Comparison of ENCODE assay signal across 20 cellular contexts in the genomic region with DNA sequence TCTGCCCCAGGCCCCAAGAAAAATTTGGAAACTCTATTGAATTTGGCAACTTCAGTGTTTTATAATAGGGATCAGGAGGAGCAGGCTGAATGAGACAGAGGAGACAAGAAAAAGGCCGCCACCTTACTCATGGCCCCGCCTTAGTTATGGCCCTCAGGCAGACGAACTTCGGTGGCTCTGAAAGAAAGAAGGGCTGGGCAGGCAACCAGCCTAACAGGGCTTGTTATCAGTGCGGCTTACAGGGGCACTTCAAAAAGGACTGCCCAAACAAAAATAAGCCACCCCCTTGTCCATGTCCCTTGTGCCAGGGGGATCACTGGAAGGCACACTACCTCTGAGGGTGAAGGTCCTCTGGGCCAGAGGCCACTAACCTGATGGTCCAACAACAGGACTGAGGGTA.
DNase-seq lines count a peak whose midpoint lies in the region; ATAC-seq and TF ChIP-seq lines count a peak whose summit lies in the region.
"Had no signal": no experiment of that assay in that cellular context is flagged by ENCODE, and none has a peak within 500 bp of the region (broad histone marks: within the 10 kb centered on the region; RNA-seq: fewer than 3 reads in every experiment).

No MANE protein-coding gene starts in this region.

- H3K36me3 ChIP-seq in mucosa of descending colon (ENCODE audit: low read depth) = no peaks in the 10 kb centered on the region
- H3K36me3 ChIP-seq in Caco-2 (ENCODE audit: control insufficient read depth, insufficient read depth, low read length) = no peaks in the 10 kb centered on the region; the same call in 1 of the 2 replicates
- H3K36me3 ChIP-seq in neural progenitor cell = no peaks in the 10 kb centered on the region
- H3K36me3 ChIP-seq: HAP-1, Peyer's patch had no signal

- H3K4me3 Mint-ChIP-seq in stimulated activated effector memory CD8-positive, alpha-beta T cell treated with anti-CD3 and anti-CD28 coated beads, Interleukin-12 subunit alpha, Interleukin-12 subunit beta, amount 100 ng/mL, for 72 hours = no peak overlapping the region
- H3K4me3 Mint-ChIP-seq in Caco-2 (ENCODE audit: unreplicated experiment) (no peak overlapping the region), neural progenitor cell (no peak overlapping the region)
- H3K4me3 Mint-ChIP-seq: B cell, CD14-positive monocyte, GM23338 had no signal

- ATAC-seq in mucosa of descending colon (peak; percentile 65), left ventricle myocardium superior (no peak)
- no peak for ATAC-seq in stimulated activated effector memory CD8-positive, alpha-beta T cell treated with anti-CD3 and anti-CD28 coated beads, Interleukin-12 subunit alpha, Interleukin-12 subunit beta, amount 100 ng/mL, for 72 hours
- ATAC-seq: A549, GM23338 had no signal

- H3K4me2 ChIP-seq in neural progenitor cell = no peak overlapping the region
- H3K4me2 ChIP-seq: A549, GM23338 had no signal

- H3K27me3 Mint-ChIP-seq in Caco-2 (ENCODE audit: insufficient read depth, unreplicated experiment) = no peaks in the 10 kb centered on the region
- peaks cover 2% of the 10 kb centered on the region for H3K27me3 Mint-ChIP-seq in neural progenitor cell (ENCODE audit: insufficient read depth, low read depth)
- H3K27me3 Mint-ChIP-seq: B cell had no signal

- H3K4me3 ChIP-seq in epithelial cell of esophagus (ENCODE audit: low read length) (no peak overlapping the region), mucosa of descending colon (no peak overlapping the region), Caco-2 (ENCODE audit: low read depth, low read length) (no peak overlapping the region), neural progenitor cell (no peak overlapping the region)
- H3K4me3 ChIP-seq: A549, GM23338, HAP-1, Peyer's patch had no signal

- no TSS peak for BruUV-seq in Caco-2 (replicated peaks; lab: Mats Ljungman, UMichigan)

- no peaks in the 10 kb centered on the region for H3K9me3 ChIP-seq in mucosa of descending colon
- H3K9me3 ChIP-seq in Caco-2 = peaks cover 27% of the 10 kb centered on the region
- H3K9me3 ChIP-seq in neural progenitor cell (ENCODE audit: low read depth) = no peaks in the 10 kb centered on the region
- H3K9me3 ChIP-seq: HAP-1, Peyer's patch had no signal

- H3K27ac Mint-ChIP-seq in stimulated activated effector memory CD8-positive, alpha-beta T cell treated with anti-CD3 and anti-CD28 coated beads, Interleukin-12 subunit alpha, Interleukin-12 subunit beta, amount 100 ng/mL, for 72 hours = peak overlapping the region; percentile 78
- H3K27ac Mint-ChIP-seq in Caco-2 (ENCODE audit: unreplicated experiment) = no peak overlapping the region
- no peak overlapping the region for H3K27ac Mint-ChIP-seq in neural progenitor cell
- H3K27ac Mint-ChIP-seq: GM23338 had no signal

- DNase-seq in ELF-1 (ENCODE audit: low read depth, low spot score) (peak; percentile 24), epithelial cell of esophagus (ENCODE audit: low read depth) (peak; percentile 65), mucosa of descending colon (peak in 1 of 3 donors; percentile 55), left ventricle myocardium superior (no peak), Caco-2 (no peak), neural progenitor cell (ENCODE audit: low spot score) (no peak)
- no peak for DNase-seq in stimulated activated effector memory CD8-positive, alpha-beta T cell treated with anti-CD3 and anti-CD28 coated beads, Interleukin-12 subunit alpha, Interleukin-12 subunit beta, amount 100 ng/mL, for 72 hours (ENCODE audit: low spot score in 2 of 2)
- DNase-seq: DMS79, Kasumi-1, NCI-H1694, NCI-H2081, NCI-H2171, NCI-H345, NCI-H524 treated with DMSO at 0.1 percent for 48 hours had no signal

- H2AFZ ChIP-seq in neural progenitor cell (replicated peaks) = no peak overlapping the region
- H2AFZ ChIP-seq: GM23338 had no signal

- TF ChIP-seq CTCF in epithelial cell of esophagus (IDR thresholded peaks at IDR 0.05; ENCODE audit: insufficient read depth, low read depth, low read length, missing control alignments) (no peak), mucosa of descending colon (IDR thresholded peaks at IDR 0.05) (no peak), Caco-2 (IDR thresholded peaks at IDR 0.05; ENCODE audit: insufficient read depth in 1 of 2, low read depth in 1 of 2, low read length in 1 of 2, severe bottlenecking in 1 of 2, unreplicated experiment in 1 of 2) (no peak), neural progenitor cell (IDR thresholded peaks at IDR 0.05) (no peak)

- H4K20me1 ChIP-seq in neural progenitor cell (ENCODE audit: low read depth) = no peaks in the 10 kb centered on the region

- H3K9ac ChIP-seq in neural progenitor cell = no peak overlapping the region

- H3K36me3 Mint-ChIP-seq in stimulated activated effector memory CD8-positive, alpha-beta T cell treated with anti-CD3 and anti-CD28 coated beads, Interleukin-12 subunit alpha, Interleukin-12 subunit beta, amount 100 ng/mL, for 72 hours = peaks cover 15% of the 10 kb centered on the region
- H3K36me3 Mint-ChIP-seq in Caco-2 (ENCODE audit: insufficient read depth, unreplicated experiment) = peaks cover 6% of the 10 kb centered on the region
- H3K36me3 Mint-ChIP-seq in neural progenitor cell = no peaks in the 10 kb centered on the region
- H3K36me3 Mint-ChIP-seq: CD14-positive monocyte had no signal

- intact Hi-C loops in mucosa of descending colon (cut with DNase I, micrococcal nuclease) = no loop called here
- intact Hi-C loops in left ventricle myocardium superior (cut with micrococcal nuclease) = no loop called here
- intact Hi-C loops in Caco-2 (cut with micrococcal nuclease; ENCODE audit: unreplicated experiment) = no loop called here

- peaks cover 42% of the 10 kb centered on the region for H3K4me1 Mint-ChIP-seq in stimulated activated effector memory CD8-positive, alpha-beta T cell treated with anti-CD3 and anti-CD28 coated beads, Interleukin-12 subunit alpha, Interleukin-12 subunit beta, amount 100 ng/mL, for 72 hours
- H3K4me1 Mint-ChIP-seq in Caco-2 (ENCODE audit: low read depth, unreplicated experiment) (peaks cover 13% of the 10 kb centered on the region), neural progenitor cell (peaks cover 9% of the 10 kb centered on the region)
- H3K4me1 Mint-ChIP-seq: GM23338 had no signal

- H3F3A ChIP-seq in neural progenitor cell (ENCODE audit: low read depth) = peaks cover 18% of the 10 kb centered on the region

- H3K27me3 ChIP-seq in Caco-2 (replicated peaks; ENCODE audit: control insufficient read depth, insufficient read depth, low read length) = no peaks in the 10 kb centered on the region
- no peaks in the 10 kb centered on the region for H3K27me3 ChIP-seq in neural progenitor cell
- H3K27me3 ChIP-seq: Peyer's patch had no signal

- H3K27ac ChIP-seq in neural progenitor cell = no peak overlapping the region
- H3K27ac ChIP-seq: A549 had no signal

- CTCF ChIA-PET in Caco-2 (lab: Charles Lee) = no interaction called here

- H3K4me1 ChIP-seq in mucosa of descending colon (ENCODE audit: low read depth) (peaks cover 9% of the 10 kb centered on the region), Caco-2 (peaks cover 10% of the 10 kb centered on the region), neural progenitor cell (peaks cover 23% of the 10 kb centered on the region)
- H3K4me1 ChIP-seq: A549, HAP-1 had no signal

- POLR2A ChIA-PET in Caco-2 (lab: Charles Lee) = no interaction called here

- H3K79me2 ChIP-seq in neural progenitor cell (ENCODE audit: low read depth) = no peaks in the 10 kb centered on the region

- H3K9me3 Mint-ChIP-seq in stimulated activated effector memory CD8-positive, alpha-beta T cell treated with anti-CD3 and anti-CD28 coated beads, Interleukin-12 subunit alpha, Interleukin-12 subunit beta, amount 100 ng/mL, for 72 hours = peaks cover 12% of the 10 kb centered on the region
- H3K9me3 Mint-ChIP-seq in Caco-2 (ENCODE audit: unreplicated experiment) = peaks cover 44% of the 10 kb centered on the region
- peaks cover 14% of the 10 kb centered on the region for H3K9me3 Mint-ChIP-seq in neural progenitor cell

Comparison
In these comparisons a context has a peak if more than half of its experiments do, and no peak if none do; other contexts are left out.
1. DNase-seq: peak in ELF-1 (single experiment) and epithelial cell of esophagus (single experiment); none in stimulated activated effector memory CD8-positive, alpha-beta T cell treated with anti-CD3 and anti-CD28 coated beads, Interleukin-12 subunit alpha, Interleukin-12 subunit beta, amount 100 ng/mL, for 72 hours (0 of 2), left ventricle myocardium superior (single experiment), Caco-2 (0 of 2) and neural progenitor cell (single experiment).